Comparison of ENCODE assay signal across 3 cellular contexts in genomic region chr2:68397704-68398263, GRCh38. TPM values are rescaled to one million over a fixed set of nuclear protein-coding genes. Genes with fewer than 3 reads are reported as not detected.
"Had no signal": no experiment of that assay in that cellular context is flagged by ENCODE, and none has a peak within 500 bp of the region (broad histone marks: within the 10 kb centered on the region; RNA-seq: fewer than 3 reads in every experiment).

No MANE protein-coding gene starts in this region.

RNA-seq across cellular contexts. Expression of gene PLEK, which starts 32.7 kb away (rescaled TPM):
- total RNA-seq: endodermal cell, mesothelial cell of epicardium, myocyte had no signal
